13 cellular contexts compared by ENCODE assay signal in genomic region chr2:188787002-188787660, GRCh38.
DNase-seq lines count a peak whose midpoint lies in the region; ATAC-seq and TF ChIP-seq lines count a peak whose summit lies in the region.
"Had no signal": no experiment of that assay in that cellular context is flagged by ENCODE, and none has a peak within 500 bp of the region (broad histone marks: within the 10 kb centered on the region; RNA-seq: fewer than 3 reads in every experiment).

No MANE protein-coding gene starts in this region.

- DNase-seq in HCEC 1CT = peak; percentile 80
- no peak for DNase-seq in breast epithelium (ENCODE audit: low spot score in 2 of 2)
- peak; percentile 52 for DNase-seq in kidney tubule cell (ENCODE audit: low spot score)
- DNase-seq in NCI-H345 treated with DMSO at 0.1 percent for 48 hours (lab: John Stamatoyannopoulos, UW; ENCODE audit: unreplicated experiment) = no peak
- no peak for DNase-seq in stimulated activated CD4-positive, alpha-beta T cell treated with anti-CD3 and anti-CD28 coated beads, Interleukin-12 subunit alpha, Interleukin-12 subunit beta, amount 100 ng/mL, for 4 hours
- DNase-seq: activated effector memory CD4-positive, alpha-beta T cell treated with anti-CD3 and anti-CD28 coated beads, Interleukin-2, amount 50 U/mL, for 16 hours; DND-41; NCI-H2081 treated with DMSO at 0.1 percent for 48 hours; stimulated activated naive CD8-positive, alpha-beta T cell treated with anti-CD3 and anti-CD28 coated beads, Interleukin-15, amount 100 ng/mL, for 72 hours; T-helper 9 cell had no signal

- H3K27ac ChIP-seq in breast epithelium (peak overlapping the region; percentile 29 to 80), stomach smooth muscle (ENCODE audit: low read length) (peak overlapping the region; percentile 82)

- no peak for TF ChIP-seq CTCF in breast epithelium (IDR thresholded peaks at IDR 0.05)

- no peaks in the 10 kb centered on the region for H3K4me1 ChIP-seq in breast epithelium
- H3K4me1 ChIP-seq in stomach smooth muscle (ENCODE audit: control insufficient read depth, insufficient read depth, low read length) = peaks cover 6% of the 10 kb centered on the region

- no peak for ATAC-seq in GM21423 (IDR thresholded peaks at IDR 0.05; ENCODE audit: unreplicated experiment)
- no peak for ATAC-seq in HG03139 (IDR thresholded peaks at IDR 0.05; ENCODE audit: unreplicated experiment)
- ATAC-seq: stimulated activated naive CD8-positive, alpha-beta T cell treated with anti-CD3 and anti-CD28 coated beads, Interleukin-15, amount 100 ng/mL, for 72 hours had no signal

- H3K36me3 ChIP-seq in breast epithelium = no peaks in the 10 kb centered on the region
- H3K36me3 ChIP-seq in stomach smooth muscle (ENCODE audit: control insufficient read depth in 2 of 2, insufficient read depth in 2 of 2, low read length in 2 of 2) = no peaks in the 10 kb centered on the region

- peak overlapping the region; percentile 21 to 36 for H3K9ac ChIP-seq in stomach smooth muscle (ENCODE audit: low read length in 2 of 2)

- H3K4me3 ChIP-seq in breast epithelium (peak overlapping the region in 2 of 3 donors; percentile 23 to 40), stomach smooth muscle (ENCODE audit: low read length in 2 of 2) (peak overlapping the region; percentile 20 to 36)

- no peaks in the 10 kb centered on the region for H3K27me3 ChIP-seq in breast epithelium
- H3K27me3 ChIP-seq in stomach smooth muscle (ENCODE audit: control insufficient read depth in 1 of 2, insufficient read depth in 2 of 2, low read length in 2 of 2) = no peaks in the 10 kb centered on the region

- intact Hi-C loops in breast epithelium (cut with DNase I; ENCODE audit: low total_unique reads) = no loop called here

- no peaks in the 10 kb centered on the region for H3K9me3 ChIP-seq in breast epithelium
- H3K9me3 ChIP-seq in stomach smooth muscle (ENCODE audit: control insufficient read depth in 2 of 2, low read length in 2 of 2) = no peaks in the 10 kb centered on the region

- no peak for TF ChIP-seq POLR2A in breast epithelium (IDR thresholded peaks at IDR 0.05)

Comparison
In these comparisons a context has a peak if more than half of its experiments do, and no peak if none do; other contexts are left out.
1. DNase-seq: peak in HCEC 1CT (single experiment) and kidney tubule cell (single experiment); none in breast epithelium (0 of 2), NCI-H345 treated with DMSO at 0.1 percent for 48 hours (single experiment) and stimulated activated CD4-positive, alpha-beta T cell treated with anti-CD3 and anti-CD28 coated beads, Interleukin-12 subunit alpha, Interleukin-12 subunit beta, amount 100 ng/mL, for 4 hours (single experiment).